Comparison of ENCODE assay signal across 11 cellular contexts in the genomic region with DNA sequence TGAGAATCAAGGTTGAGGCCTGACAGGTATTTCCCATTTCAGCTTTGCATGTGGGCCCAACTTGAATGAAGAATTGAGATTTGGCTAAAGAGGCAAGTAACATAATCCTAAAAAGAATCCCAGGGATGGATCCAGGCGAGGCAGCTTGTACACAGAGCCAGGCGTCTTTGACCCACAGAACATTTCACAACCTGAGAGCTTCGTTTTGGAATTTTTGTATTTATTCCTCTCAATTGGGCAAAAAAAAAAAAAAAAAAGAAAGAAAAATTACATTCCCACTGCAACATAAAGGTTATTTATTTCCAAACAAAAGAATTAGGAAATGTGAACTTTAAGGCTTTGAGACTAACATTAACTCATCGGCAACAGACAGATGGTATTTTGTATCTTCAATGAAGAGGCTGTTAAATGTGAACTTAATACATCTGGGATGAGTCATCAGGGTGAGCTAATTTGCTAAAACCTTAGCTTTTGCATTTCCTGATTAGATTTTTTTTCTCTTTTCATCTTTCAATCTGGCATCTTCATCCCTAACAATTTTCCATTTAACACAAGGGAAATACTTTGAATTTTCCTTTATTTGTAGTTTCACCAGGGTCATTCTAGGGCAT.
DNase-seq lines count a peak whose midpoint lies in the region; ATAC-seq, FAIRE-seq and TF ChIP-seq lines count a peak whose summit lies in the region.
"Had no signal": no experiment of that assay in that cellular context is flagged by ENCODE, and none has a peak within 500 bp of the region (broad histone marks: within the 10 kb centered on the region; RNA-seq: fewer than 3 reads in every experiment).

No MANE protein-coding gene starts in this region.

- H3K79me1 ChIP-seq in mesendoderm (ENCODE audit: low read length): no peaks in the 10 kb centered on the region

- H4K20me1 ChIP-seq in mammary epithelial cell (ENCODE audit: insufficient read depth, low read length): no peaks in the 10 kb centered on the region

- H3K36me3 ChIP-seq in mammary epithelial cell (ENCODE audit: insufficient read depth, low read length) (no peaks in the 10 kb centered on the region), mesendoderm (ENCODE audit: control insufficient read depth, insufficient read depth, low read length) (no peaks in the 10 kb centered on the region)
- H3K36me3 ChIP-seq: spleen had no signal

- H2BK120ac ChIP-seq in mesendoderm (ENCODE audit: low read depth, low read length): no peak overlapping the region

- intact Hi-C loops in mammary epithelial cell (cut with micrococcal nuclease): no loop called here

- no TSS peak for BruUV-seq in mammary epithelial cell (replicated peaks; lab: Mats Ljungman, UMichigan)

- POLR2A ChIA-PET in T-cell (lab: Charles Lee): no interaction called here

- peaks cover 0 to 4% (median 0%) of the 10 kb centered on the region in 3 donors for H3K9me3 Mint-ChIP-seq in T-cell
- H3K9me3 Mint-ChIP-seq: central memory CD8-positive, alpha-beta T cell had no signal

- H4K5ac ChIP-seq in mesendoderm (ENCODE audit: low read length): no peak overlapping the region

- H3K4me3 ChIP-seq in AG09309 (ENCODE audit: control insufficient read depth, low read depth, low read length) (no peak overlapping the region), mammary epithelial cell (replicated peaks in 1 of 3; ENCODE audit: insufficient read depth in 1 of 3, low read depth in 2 of 3, low read length in 3 of 3) (no peak overlapping the region), mesendoderm (ENCODE audit: low read length) (no peak overlapping the region)
- H3K4me3 ChIP-seq: spleen had no signal

- peak overlapping the region; percentile 92 for H3K18ac ChIP-seq in mesendoderm (ENCODE audit: low read length)

- 68% methylated on average over 4 of the region's 4 CpGs for WGBS in mammary epithelial cell (ENCODE audit: low coverage, missing lambda C conversion rate)
- WGBS in mesendoderm (ENCODE audit: extremely low coverage, insufficient coverage, low lambda C conversion rate): no CpG with 5 or more reads among the region's 4 CpGs

- H3K36me3 Mint-ChIP-seq in T-cell: no peaks in the 10 kb centered on the region

- H3K4me1 ChIP-seq in mammary epithelial cell (ENCODE audit: insufficient read depth, low read length) (peaks cover 18% of the 10 kb centered on the region), mesendoderm (ENCODE audit: control insufficient read depth, low read depth, low read length) (peaks cover 2% of the 10 kb centered on the region)

- H3K9ac ChIP-seq in mammary epithelial cell (ENCODE audit: insufficient read depth, low read length) (no peak overlapping the region), mesendoderm (ENCODE audit: low read length) (no peak overlapping the region)

- no peak overlapping the region for H3K56ac ChIP-seq in mesendoderm (ENCODE audit: low read length)

- no peak overlapping the region for H3K23ac ChIP-seq in mesendoderm (ENCODE audit: low read length)

- no peak overlapping the region for H3K27ac Mint-ChIP-seq in T-cell
- H3K27ac Mint-ChIP-seq: CD8-positive, alpha-beta memory T cell had no signal

- H3K4me1 Mint-ChIP-seq in T-cell: no peaks in the 10 kb centered on the region
- H3K4me1 Mint-ChIP-seq: CD8-positive, alpha-beta memory T cell; central memory CD8-positive, alpha-beta T cell had no signal

- DNase-seq in AG09309 (ENCODE audit: low read depth) (peak; percentile 46), HTR-8/SVneo (ENCODE audit: insufficient read length, low spot score) (no peak), mammary epithelial cell (peak; percentile 31), mesendoderm (peak; percentile 69), T-cell (no peak), retina (no peak)
- DNase-seq in stimulated activated CD4-positive, alpha-beta T cell treated with anti-CD3 and anti-CD28 coated beads, Interleukin-1b, Interleukin-23, amount 100 ng/mL, for 48 hours: no peak
- DNase-seq: CD8-positive, alpha-beta memory T cell; spleen had no signal

- H3K27me3 Mint-ChIP-seq in T-cell: no peaks in the 10 kb centered on the region
- H3K27me3 Mint-ChIP-seq: CD8-positive, alpha-beta memory T cell; central memory CD8-positive, alpha-beta T cell had no signal

- FAIRE-seq in HTR-8/SVneo (lab: Jason Lieb, UNC): peak; percentile 33

- dilution Hi-C loops in mammary epithelial cell (cut with HindIII; ENCODE audit: low sequenced_read_pairs): no loop called here

- ATAC-seq in T-cell (replicated peaks in 1 of 4) (no peak), HG03457 (IDR thresholded peaks at IDR 0.05; ENCODE audit: unreplicated experiment) (no peak)

- peak overlapping the region; percentile 39 for H4K8ac ChIP-seq in mesendoderm (ENCODE audit: low read depth, low read length)

- no peak overlapping the region for H2BK15ac ChIP-seq in mesendoderm (replicated peaks; ENCODE audit: low read depth)

- TF ChIP-seq CTCF in AG09309 (IDR thresholded peaks at IDR 0.05; ENCODE audit: control insufficient read depth, insufficient read depth, low read depth, low read length, missing control alignments) (no peak), mammary epithelial cell (conservative IDR thresholded peaks at IDR 0.05 in 1 of 2, IDR thresholded peaks at IDR 0.05 in 1 of 2; ENCODE audit: extremely low read depth in 1 of 2, insufficient read depth in 1 of 2, low read depth in 1 of 2, low read length in 2 of 2) (no peak)

- H3K27ac ChIP-seq in mammary epithelial cell (ENCODE audit: insufficient read depth, low read depth, low read length) (no peak overlapping the region), mesendoderm (ENCODE audit: low read depth, low read length) (no peak overlapping the region)

- no peak overlapping the region for H2AK5ac ChIP-seq in mesendoderm (ENCODE audit: low read length)

- no peak overlapping the region for H3K4ac ChIP-seq in mesendoderm (ENCODE audit: low read depth, low read length)

- H2BK5ac ChIP-seq in mesendoderm (ENCODE audit: low read length): no peak overlapping the region

- H3K9me3 ChIP-seq in mammary epithelial cell (replicated peaks; ENCODE audit: insufficient read depth, low read length): no peaks in the 10 kb centered on the region
- H3K9me3 ChIP-seq: spleen had no signal

- H3K4me2 ChIP-seq in mammary epithelial cell (ENCODE audit: insufficient read depth, low read depth, low read length) (no peak overlapping the region), mesendoderm (ENCODE audit: low read length) (no peak overlapping the region)

- no peak overlapping the region for H2AFZ ChIP-seq in mammary epithelial cell (ENCODE audit: low read depth, low read length)

- no peaks in the 10 kb centered on the region for H3K27me3 ChIP-seq in mammary epithelial cell (ENCODE audit: insufficient read depth, low read length)
- no peaks in the 10 kb centered on the region for H3K27me3 ChIP-seq in mesendoderm (ENCODE audit: insufficient read depth, low read length, poor library complexity)
- H3K27me3 ChIP-seq: spleen had no signal

- in situ Hi-C loops in mammary epithelial cell (cut with MboI; ENCODE audit: low sequenced_read_pairs in 2 of 2): loop anchor here in 1 of 2 donors (25.0 kb wide), 1 partner anchor 374 kb away; no protein-coding TSS in a partner anchor

- H3K79me2 ChIP-seq in mammary epithelial cell (ENCODE audit: insufficient read depth, low read length): no peaks in the 10 kb centered on the region
- H3K79me2 ChIP-seq in mesendoderm (ENCODE audit: control insufficient read depth, insufficient read depth, low read length): no peaks in the 10 kb centered on the region

- H3K4me3 Mint-ChIP-seq in T-cell: no peak overlapping the region
- H3K4me3 Mint-ChIP-seq: CD8-positive, alpha-beta memory T cell; central memory CD8-positive, alpha-beta T cell had no signal

- CTCF ChIA-PET in mammary epithelial cell (lab: Charles Lee; ENCODE audit: low non-redundant PET) (no interaction called here), T-cell (lab: Charles Lee) (no interaction called here)

Comparison
In these comparisons a context has a peak if more than half of its experiments do, and no peak if none do; other contexts are left out.
1. DNase-seq: peak in AG09309 (single experiment), mammary epithelial cell (single experiment) and mesendoderm (single experiment); none in HTR-8/SVneo (single experiment), T-cell (0 of 34), stimulated activated CD4-positive, alpha-beta T cell treated with anti-CD3 and anti-CD28 coated beads, Interleukin-1b, Interleukin-23, amount 100 ng/mL, for 48 hours (single experiment) and retina (single experiment).